ENCODE assay signal across 9 cellular contexts in genomic region chr14:59125156-59125555, GRCh38.
"Had no signal": no experiment of that assay in that cellular context is flagged by ENCODE, and none has a peak within 500 bp of the region (broad histone marks: within the 10 kb centered on the region; RNA-seq: fewer than 3 reads in every experiment).

No MANE protein-coding gene starts in this region.

- H3K9ac ChIP-seq: GM23248 had no signal

- H3K9me3 ChIP-seq: HAP-1 had no signal

- H3K9me3 Mint-ChIP-seq: HFFc6 had no signal

- ATAC-seq: HCT116, K562 had no signal

- H3K36me3 ChIP-seq: HAP-1 had no signal

- H3K27ac Mint-ChIP-seq: HFFc6 had no signal

- H3K4me3 Mint-ChIP-seq: HFFc6 had no signal

- DNase-seq: GM23248, GOT3, H7, HFFc6, IMR-90, KG1 had no signal

- H3K4me1 ChIP-seq: HAP-1 had no signal

- H2AFZ ChIP-seq: GM23248 had no signal

- FAIRE-seq: K562 had no signal

- H3K27ac ChIP-seq: GM23248 had no signal

- H3K4me3 ChIP-seq: GM23248, HAP-1, K562 had no signal
